ENCODE assay signal across 23 cellular contexts in the genomic region with DNA sequence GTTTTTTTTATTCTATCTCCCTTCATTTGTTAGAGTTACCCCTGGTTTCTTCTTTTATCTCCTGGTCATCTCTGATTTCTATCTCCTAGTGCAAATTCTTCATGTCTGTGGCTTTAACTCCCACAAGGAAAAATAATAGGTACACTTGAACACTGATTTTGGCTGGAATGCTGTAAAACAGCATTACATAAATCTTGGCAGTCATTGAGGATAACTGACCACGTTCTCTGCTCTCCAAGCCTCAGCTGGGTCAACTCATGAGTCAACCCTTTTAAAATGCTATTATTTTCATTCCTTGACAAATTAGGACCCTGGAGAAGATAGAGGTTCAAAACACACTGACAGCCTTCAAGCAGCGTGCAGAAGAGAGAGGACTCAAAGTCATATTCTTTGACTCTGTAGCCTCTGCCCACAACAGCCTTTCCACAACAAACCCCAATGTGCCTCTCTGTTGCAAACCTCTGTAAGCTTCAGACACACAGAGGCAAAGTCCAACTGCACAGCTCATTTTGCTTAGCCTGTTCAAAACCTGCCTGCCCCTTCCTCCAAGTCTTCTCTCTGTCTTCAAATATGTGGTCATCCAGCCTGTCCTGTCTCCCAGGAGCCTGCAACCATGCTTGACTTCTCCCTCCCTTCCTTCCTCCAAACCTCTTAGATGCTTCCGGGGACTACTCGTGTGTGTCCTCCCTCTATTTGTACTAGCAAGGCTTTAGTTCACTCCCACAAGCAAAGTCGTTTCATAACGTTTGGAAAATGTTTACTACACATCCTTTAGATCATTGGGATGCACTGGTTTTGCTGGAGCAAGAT.
DNase-seq lines count a peak whose midpoint lies in the region; FAIRE-seq and TF ChIP-seq lines count a peak whose summit lies in the region.
"Had no signal": no experiment of that assay in that cellular context is flagged by ENCODE, and none has a peak within 500 bp of the region (broad histone marks: within the 10 kb centered on the region; RNA-seq: fewer than 3 reads in every experiment).

No MANE protein-coding gene starts in this region.

- H3K9me3 ChIP-seq in MM.1S (replicated peaks; ENCODE audit: insufficient read depth, low read length) = no peaks in the 10 kb centered on the region
- no peaks in the 10 kb centered on the region for H3K9me3 ChIP-seq in uterus
- no peaks in the 10 kb centered on the region for H3K9me3 ChIP-seq in MG63
- H3K9me3 ChIP-seq: gastrocnemius medialis, neutrophil, suprapubic skin had no signal

- H3K9ac ChIP-seq in MM.1S (ENCODE audit: low read length) = no peak overlapping the region

- H3K27me3 ChIP-seq in MM.1S (replicated peaks; ENCODE audit: insufficient read depth, low read length) (no peaks in the 10 kb centered on the region), uterus (no peaks in the 10 kb centered on the region), MG63 (no peaks in the 10 kb centered on the region)
- H3K27me3 ChIP-seq: neutrophil, suprapubic skin had no signal

- DNase-seq in MM.1S = no peak
- no peak for DNase-seq in uterus
- DNase-seq in MG63 = no peak
- DNase-seq in frontal cortex (ENCODE audit: low spot score in 2 of 2) = no peak
- no peak for DNase-seq in DMS79 (lab: John Stamatoyannopoulos, UW)
- DNase-seq: activated B cell treated with CpG ODN at 0.5 μM for 24 hours; activated CD4-positive, alpha-beta T cell treated with anti-CD3 and anti-CD28 coated beads, Interleukin-2, amount 50 U/mL, for 48 hours; activated effector memory CD4-positive, alpha-beta T cell treated with Interleukin-2 at 50 U/mL for 16 hours; activated naive CD8-positive, alpha-beta T cell treated with anti-CD3 and anti-CD28 coated beads, Interleukin-2, amount 10 ng/mL, durations not matched to agents 7 days and 5 days; CD4-positive, alpha-beta T cell; effector CD4-positive, alpha-beta T cell; gastrocnemius medialis; NCI-H2081; NCI-H226; NCI-H774; stimulated activated CD4-positive, alpha-beta T cell treated with anti-CD3 and anti-CD28 coated beads, Interleukin-4, amount 100 ng/mL, for 1 hour; T1000 had no signal

- peaks cover 17% of the 10 kb centered on the region for H3K4me1 ChIP-seq in MM.1S (ENCODE audit: low read length)
- H3K4me1 ChIP-seq in uterus = peaks cover 0 to 5% of the 10 kb centered on the region in 2 donors
- H3K4me1 ChIP-seq: gastrocnemius medialis, suprapubic skin had no signal

- no peaks in the 10 kb centered on the region for H3K36me3 Mint-ChIP-seq in nephron (ENCODE audit: low read depth)
- H3K36me3 Mint-ChIP-seq: activated naive CD8-positive, alpha-beta T cell treated with anti-CD3 and anti-CD28 coated beads, Interleukin-2, amount 10 ng/mL, durations not matched to agents 7 days and 5 days; stimulated activated memory B cell treated with anti-CD40 and anti-IgM and Interleukin-4, amounts not matched to agents 10 μg/mL and 1 μg/mL and 100 μg/mL, for 72 hours had no signal

- no peaks in the 10 kb centered on the region for H3K36me3 ChIP-seq in MM.1S (replicated peaks; ENCODE audit: insufficient read depth, low read length)
- no peaks in the 10 kb centered on the region for H3K36me3 ChIP-seq in uterus
- H3K36me3 ChIP-seq in MG63 = no peaks in the 10 kb centered on the region
- H3K36me3 ChIP-seq: gastrocnemius medialis, neutrophil, suprapubic skin had no signal

- peak overlapping the region; percentile 72 to 85 (median 84) for H3K27ac Mint-ChIP-seq in nephron
- H3K27ac Mint-ChIP-seq: activated B cell treated with CpG ODN at 0.5 μM for 24 hours; activated naive CD8-positive, alpha-beta T cell treated with anti-CD3 and anti-CD28 coated beads, Interleukin-2, amount 10 ng/mL, durations not matched to agents 7 days and 5 days; CD4-positive, alpha-beta T cell; stimulated activated memory B cell treated with anti-CD40 and anti-IgM and Interleukin-4, amounts not matched to agents 10 μg/mL and 1 μg/mL and 100 μg/mL, for 72 hours had no signal

- no peak for TF ChIP-seq POLR2A in uterus (IDR thresholded peaks at IDR 0.05)

- no peak overlapping the region for H3K4me2 ChIP-seq in MM.1S (ENCODE audit: low read depth, low read length)

- H3K27me3 Mint-ChIP-seq in nephron (ENCODE audit: low read depth) = no peaks in the 10 kb centered on the region
- H3K27me3 Mint-ChIP-seq: activated naive CD8-positive, alpha-beta T cell treated with anti-CD3 and anti-CD28 coated beads, Interleukin-2, amount 10 ng/mL, durations not matched to agents 7 days and 5 days; CD4-positive, alpha-beta T cell had no signal

- H3K9me3 Mint-ChIP-seq in nephron = no peaks in the 10 kb centered on the region
- H3K9me3 Mint-ChIP-seq: activated B cell treated with CpG ODN at 0.5 μM for 24 hours; activated naive CD8-positive, alpha-beta T cell treated with anti-CD3 and anti-CD28 coated beads, Interleukin-2, amount 10 ng/mL, durations not matched to agents 7 days and 5 days; stimulated activated memory B cell treated with anti-CD40 and anti-IgM and Interleukin-4, amounts not matched to agents 10 μg/mL and 1 μg/mL and 100 μg/mL, for 72 hours had no signal

- peaks cover 24% of the 10 kb centered on the region for H3K4me1 Mint-ChIP-seq in nephron
- H3K4me1 Mint-ChIP-seq: activated B cell treated with CpG ODN at 0.5 μM for 24 hours; activated naive CD8-positive, alpha-beta T cell treated with anti-CD3 and anti-CD28 coated beads, Interleukin-2, amount 10 ng/mL, durations not matched to agents 7 days and 5 days; stimulated activated memory B cell treated with anti-CD40 and anti-IgM and Interleukin-4, amounts not matched to agents 10 μg/mL and 1 μg/mL and 100 μg/mL, for 72 hours had no signal

- H3K4me3 Mint-ChIP-seq in nephron = no peak overlapping the region
- H3K4me3 Mint-ChIP-seq: activated B cell treated with CpG ODN at 0.5 μM for 24 hours; activated naive CD8-positive, alpha-beta T cell treated with anti-CD3 and anti-CD28 coated beads, Interleukin-2, amount 10 ng/mL, durations not matched to agents 7 days and 5 days; CD4-positive, alpha-beta T cell; stimulated activated memory B cell treated with anti-CD40 and anti-IgM and Interleukin-4, amounts not matched to agents 10 μg/mL and 1 μg/mL and 100 μg/mL, for 72 hours had no signal

- FAIRE-seq in endometrium (lab: Jason Lieb, UNC) (peak; percentile 46), frontal cortex (lab: Jason Lieb, UNC) (no peak)
- FAIRE-seq: urothelium cell line had no signal

- no peak for TF ChIP-seq CTCF in MM.1S (IDR thresholded peaks at IDR 0.05; ENCODE audit: low read length)
- no peak for TF ChIP-seq CTCF in nephron (IDR thresholded peaks at IDR 0.05; ENCODE audit: unreplicated experiment in 3 of 3)
- TF ChIP-seq CTCF in uterus (IDR thresholded peaks at IDR 0.05) = no peak

- no peaks in the 10 kb centered on the region for H4K20me1 ChIP-seq in MM.1S (ENCODE audit: insufficient read depth, low read length)

- intact Hi-C loops in uterus (cut with DNase I; ENCODE audit: low total_unique reads) = no loop called here

- H3K79me2 ChIP-seq in MM.1S (ENCODE audit: low read length) = no peaks in the 10 kb centered on the region

- H3F3A ChIP-seq in MM.1S (ENCODE audit: insufficient read depth, low read length) = no peaks in the 10 kb centered on the region

- no peak overlapping the region for H2AFZ ChIP-seq in MM.1S (ENCODE audit: low read length)

- no peak overlapping the region for H3K4me3 ChIP-seq in MM.1S (ENCODE audit: low read length)
- no peak overlapping the region for H3K4me3 ChIP-seq in uterus
- H3K4me3 ChIP-seq in MG63 = no peak overlapping the region
- H3K4me3 ChIP-seq: gastrocnemius medialis, suprapubic skin had no signal

- H3K9me2 ChIP-seq in MM.1S (replicated peaks; ENCODE audit: insufficient read depth, low read length) = no peaks in the 10 kb centered on the region

- H3K27ac ChIP-seq in MM.1S (ENCODE audit: low read length) (peak overlapping the region; percentile 53; the same call in 1 of the 2 replicates), uterus (peak overlapping the region; percentile 71 to 79)
- H3K27ac ChIP-seq: gastrocnemius medialis, neutrophil, suprapubic skin had no signal
